ENCODE assay signal across 22 cellular contexts in genomic region chr16:8937803-8938202, GRCh38. TPM values are rescaled to one million over a fixed set of nuclear protein-coding genes. Genes with fewer than 3 reads are reported as not detected.
DNase-seq lines count a peak whose midpoint lies in the region; ATAC-seq and TF ChIP-seq lines count a peak whose summit lies in the region.
"Had no signal": no experiment of that assay in that cellular context is flagged by ENCODE, and none has a peak within 500 bp of the region (broad histone marks: within the 10 kb centered on the region; RNA-seq: fewer than 3 reads in every experiment).

No MANE protein-coding gene starts in this region.

- no peak overlapping the region for H3K27ac ChIP-seq in HEK293 (ENCODE audit: extremely low read depth, low read depth, low read length)
- no peak overlapping the region for H3K27ac ChIP-seq in naive thymus-derived CD4-positive, alpha-beta T cell (ENCODE audit: low read depth, low read length)
- H3K27ac ChIP-seq: 22Rv1, dorsolateral prefrontal cortex, esophagus squamous epithelium, lower lobe of right lung, skin epidermis had no signal

- TF ChIP-seq CTCF in HEK293 (tag by site-specific recombination; IDR thresholded peaks at IDR 0.05) = no peak

- peak overlapping the region; percentile 34 for H3K27ac Mint-ChIP-seq in activated naive CD8-positive, alpha-beta T cell treated with anti-CD3 and anti-CD28 coated beads, Interleukin-2, amount 50 U/mL, for 24 hours
- H3K27ac Mint-ChIP-seq in naive thymus-derived CD4-positive, alpha-beta T cell = peak overlapping the region in 6 of 9 donors; percentile 38 to 75 (median 59)
- H3K27ac Mint-ChIP-seq: activated B cell treated with CpG ODN at 0.5 μM for 24 hours; T-helper 1 cell treated with Interleukin-12 subunit alpha and Interleukin-12 subunit beta and Interleukin-4 antibody, amounts not matched to agents 30 μg/mL and 1 μg/mL, for 36 hours had no signal

- CTCF ChIA-PET in HEK293 (lab: Yijun Ruan, JAX) = interaction anchor here (0.6 kb wide), 1 partner anchor 12 kb away, joined by 3 read pairs; no protein-coding TSS in a partner anchor
- CTCF ChIA-PET in naive thymus-derived CD4-positive, alpha-beta T cell (lab: Charles Lee) = interaction anchor here (0.6 kb wide), 1 partner anchor 197 kb away, joined by 3 read pairs; no protein-coding TSS in a partner anchor

- no peak overlapping the region for H3K4me3 ChIP-seq in HEK293 (ENCODE audit: low read depth, low read length)
- no peak overlapping the region for H3K4me3 ChIP-seq in naive thymus-derived CD4-positive, alpha-beta T cell (ENCODE audit: low read length)
- H3K4me3 ChIP-seq: adrenal gland, dorsolateral prefrontal cortex, esophagus squamous epithelium, lower lobe of right lung, skin epidermis had no signal

- 0 out of 2 replicates have a peak, but pooled peaks cover 2% of the 10 kb centered on the region for H3K4me1 ChIP-seq in HEK293 (ENCODE audit: control insufficient read depth, insufficient read depth, low read length)
- H3K4me1 ChIP-seq in naive thymus-derived CD4-positive, alpha-beta T cell (ENCODE audit: control insufficient read depth in 2 of 2, insufficient read depth in 2 of 2, low read length in 2 of 2) = peaks cover 40 to 51% of the 10 kb centered on the region in 2 donors

- no peaks in the 10 kb centered on the region for H3K36me3 ChIP-seq in HEK293 (ENCODE audit: control insufficient read depth in 2 of 2, insufficient read depth in 1 of 2, low read length in 2 of 2)
- H3K36me3 ChIP-seq in naive thymus-derived CD4-positive, alpha-beta T cell (ENCODE audit: control insufficient read depth in 2 of 3, insufficient read depth in 3 of 3, low read length in 3 of 3) = no peaks in the 10 kb centered on the region
- H3K36me3 ChIP-seq: adrenal gland, esophagus squamous epithelium, lower lobe of right lung had no signal

- H3K4me3 Mint-ChIP-seq in activated naive CD8-positive, alpha-beta T cell treated with anti-CD3 and anti-CD28 coated beads, Interleukin-2, amount 50 U/mL, for 24 hours = no peak overlapping the region
- H3K4me3 Mint-ChIP-seq in naive thymus-derived CD4-positive, alpha-beta T cell = peak overlapping the region in 8 of 10 donors; percentile 7 to 55 (median 35)
- H3K4me3 Mint-ChIP-seq: activated B cell treated with CpG ODN at 0.5 μM for 24 hours; T-helper 1 cell treated with Interleukin-12 subunit alpha and Interleukin-12 subunit beta and Interleukin-4 antibody, amounts not matched to agents 30 μg/mL and 1 μg/mL, for 36 hours had no signal

- ATAC-seq in activated naive CD8-positive, alpha-beta T cell treated with anti-CD3 and anti-CD28 coated beads, Interleukin-2, amount 50 U/mL, for 24 hours = no peak
- ATAC-seq in naive thymus-derived CD4-positive, alpha-beta T cell = no peak
- ATAC-seq in HG03139 (IDR thresholded peaks at IDR 0.05; ENCODE audit: unreplicated experiment) = no peak
- ATAC-seq: lower lobe of right lung had no signal

- intact Hi-C loops in naive thymus-derived CD4-positive, alpha-beta T cell (cut with micrococcal nuclease) = loop anchor here in 1 of 2 donors (2.0 to 5.0 kb wide), 2 partner anchors 23 to 36 kb away; no protein-coding TSS in a partner anchor

- H3K36me3 Mint-ChIP-seq in activated naive CD8-positive, alpha-beta T cell treated with anti-CD3 and anti-CD28 coated beads, Interleukin-2, amount 50 U/mL, for 24 hours (ENCODE audit: low read depth) = peaks cover 4% of the 10 kb centered on the region
- peaks cover 0 to 3% (median 0%) of the 10 kb centered on the region in 5 donors for H3K36me3 Mint-ChIP-seq in naive thymus-derived CD4-positive, alpha-beta T cell

- no peaks in the 10 kb centered on the region for H3K27me3 Mint-ChIP-seq in activated naive CD8-positive, alpha-beta T cell treated with anti-CD3 and anti-CD28 coated beads, Interleukin-2, amount 50 U/mL, for 24 hours
- H3K27me3 Mint-ChIP-seq in naive thymus-derived CD4-positive, alpha-beta T cell = no peaks in the 10 kb centered on the region
- H3K27me3 Mint-ChIP-seq: activated B cell treated with CpG ODN at 0.5 μM for 24 hours had no signal

- POLR2A ChIA-PET in HEK293 (lab: Yijun Ruan, JAX) = no interaction called here
- POLR2A ChIA-PET in naive thymus-derived CD4-positive, alpha-beta T cell (lab: Charles Lee) = no interaction called here

- H3K27me3 ChIP-seq in naive thymus-derived CD4-positive, alpha-beta T cell (ENCODE audit: control insufficient read depth in 2 of 2, insufficient read depth in 2 of 2, low read length in 2 of 2) = no peaks in the 10 kb centered on the region
- H3K27me3 ChIP-seq: adrenal gland, dorsolateral prefrontal cortex, esophagus squamous epithelium had no signal

- no peaks in the 10 kb centered on the region for H3K9me3 Mint-ChIP-seq in activated naive CD8-positive, alpha-beta T cell treated with anti-CD3 and anti-CD28 coated beads, Interleukin-2, amount 50 U/mL, for 24 hours
- no peaks in the 10 kb centered on the region for H3K9me3 Mint-ChIP-seq in naive thymus-derived CD4-positive, alpha-beta T cell
- H3K9me3 Mint-ChIP-seq: activated B cell treated with CpG ODN at 0.5 μM for 24 hours; T-helper 1 cell treated with Interleukin-12 subunit alpha and Interleukin-12 subunit beta and Interleukin-4 antibody, amounts not matched to agents 30 μg/mL and 1 μg/mL, for 36 hours had no signal

- DNase-seq in NCI-H82 (lab: John Stamatoyannopoulos, UW) = peak; percentile 37
- no peak for DNase-seq in NCI-H82 treated with DMSO at 0.1 percent for 48 hours (lab: John Stamatoyannopoulos, UW; ENCODE audit: unreplicated experiment)
- DNase-seq in activated naive CD8-positive, alpha-beta T cell treated with anti-CD3 and anti-CD28 coated beads, Interleukin-2, amount 50 U/mL, for 24 hours = no peak
- DNase-seq in naive thymus-derived CD4-positive, alpha-beta T cell = no peak
- no peak for DNase-seq in HuH-7.5 (ENCODE audit: low spot score)
- no peak for DNase-seq in NK-92 (lab: John Stamatoyannopoulos, UW; ENCODE audit: unreplicated experiment)
- DNase-seq: activated B cell treated with CpG ODN at 0.5 μM for 24 hours; activated CD8-positive, alpha-beta memory T cell treated with anti-CD3 and anti-CD28 coated beads for 24 hours; dorsolateral prefrontal cortex; esophagus squamous epithelium; lower lobe of right lung; NCI-H226; SHP77 treated with DMSO at 0.1 percent for 48 hours; stimulated activated CD4-positive, alpha-beta T cell treated with anti-CD3 and anti-CD28 coated beads, Interleukin-4, amount 100 ng/mL, for 4 hours had no signal

- H3K4me1 Mint-ChIP-seq in activated naive CD8-positive, alpha-beta T cell treated with anti-CD3 and anti-CD28 coated beads, Interleukin-2, amount 50 U/mL, for 24 hours = peaks cover 84% of the 10 kb centered on the region
- peaks cover 57 to 98% (median 94%) of the 10 kb centered on the region in 7 donors for H3K4me1 Mint-ChIP-seq in naive thymus-derived CD4-positive, alpha-beta T cell

- no peaks in the 10 kb centered on the region for H3K9me3 ChIP-seq in HEK293 (ENCODE audit: control insufficient read depth, insufficient read depth, low read depth, low read length)
- H3K9me3 ChIP-seq in naive thymus-derived CD4-positive, alpha-beta T cell (ENCODE audit: control insufficient read depth in 2 of 3, low read length in 3 of 3) = no peaks in the 10 kb centered on the region
- H3K9me3 ChIP-seq: adrenal gland, esophagus squamous epithelium, lower lobe of right lung had no signal

TF ChIP-seq in HEK293, 187 proteins besides CTCF, POLR2A, EP300 and RAD21 (continues in another document):
- TF ChIP-seq, protein P1, sequence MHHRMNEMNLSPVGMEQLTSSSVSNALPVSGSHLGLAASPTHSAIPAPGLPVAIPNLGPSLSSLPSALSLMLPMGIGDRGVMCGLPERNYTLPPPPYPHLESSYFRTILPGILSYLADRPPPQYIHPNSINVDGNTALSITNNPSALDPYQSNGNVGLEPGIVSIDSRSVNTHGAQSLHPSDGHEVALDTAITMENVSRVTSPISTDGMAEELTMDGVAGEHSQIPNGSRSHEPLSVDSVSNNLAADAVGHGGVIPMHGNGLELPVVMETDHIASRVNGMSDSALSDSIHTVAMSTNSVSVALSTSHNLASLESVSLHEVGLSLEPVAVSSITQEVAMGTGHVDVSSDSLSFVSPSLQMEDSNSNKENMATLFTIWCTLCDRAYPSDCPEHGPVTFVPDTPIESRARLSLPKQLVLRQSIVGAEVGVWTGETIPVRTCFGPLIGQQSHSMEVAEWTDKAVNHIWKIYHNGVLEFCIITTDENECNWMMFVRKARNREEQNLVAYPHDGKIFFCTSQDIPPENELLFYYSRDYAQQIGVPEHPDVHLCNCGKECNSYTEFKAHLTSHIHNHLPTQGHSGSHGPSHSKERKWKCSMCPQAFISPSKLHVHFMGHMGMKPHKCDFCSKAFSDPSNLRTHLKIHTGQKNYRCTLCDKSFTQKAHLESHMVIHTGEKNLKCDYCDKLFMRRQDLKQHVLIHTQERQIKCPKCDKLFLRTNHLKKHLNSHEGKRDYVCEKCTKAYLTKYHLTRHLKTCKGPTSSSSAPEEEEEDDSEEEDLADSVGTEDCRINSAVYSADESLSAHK (tag by site-specific recombination; IDR thresholded peaks at IDR 0.05) = no peak
- TF ChIP-seq HOXC10 (CRISPR knock-in tag; IDR thresholded peaks at IDR 0.05) (no peak), ZNF658 (tag by site-specific recombination; IDR thresholded peaks at IDR 0.05) (no peak), KLF16 (tag by site-specific recombination; IDR thresholded peaks at IDR 0.05) (no peak)

RNA-seq across cellular contexts. Expression of gene USP7, which starts 25.9 kb away (rescaled TPM):
- 100 to 1,000 TPM; 175 to 261 (median 178) TPM for total RNA-seq in naive thymus-derived CD4-positive, alpha-beta T cell
- polyA plus RNA-seq in naive thymus-derived CD4-positive, alpha-beta T cell = 1 to 10 TPM; 8.9 to 9.0 TPM

RNA-seq across cellular contexts. Expression of gene LITAFD, which starts 55.7 kb away (rescaled TPM):
- not detected for total RNA-seq in naive thymus-derived CD4-positive, alpha-beta T cell
- polyA plus RNA-seq in naive thymus-derived CD4-positive, alpha-beta T cell = not detected
- total RNA-seq: activated B cell treated with CpG ODN at 0.5 μM for 24 hours, adrenal gland, bronchial epithelial cell, esophagus squamous epithelium, lower lobe of right lung, MCF 10A had no signal
- polyA plus RNA-seq: adrenal gland had no signal
